In the genomic region with DNA sequence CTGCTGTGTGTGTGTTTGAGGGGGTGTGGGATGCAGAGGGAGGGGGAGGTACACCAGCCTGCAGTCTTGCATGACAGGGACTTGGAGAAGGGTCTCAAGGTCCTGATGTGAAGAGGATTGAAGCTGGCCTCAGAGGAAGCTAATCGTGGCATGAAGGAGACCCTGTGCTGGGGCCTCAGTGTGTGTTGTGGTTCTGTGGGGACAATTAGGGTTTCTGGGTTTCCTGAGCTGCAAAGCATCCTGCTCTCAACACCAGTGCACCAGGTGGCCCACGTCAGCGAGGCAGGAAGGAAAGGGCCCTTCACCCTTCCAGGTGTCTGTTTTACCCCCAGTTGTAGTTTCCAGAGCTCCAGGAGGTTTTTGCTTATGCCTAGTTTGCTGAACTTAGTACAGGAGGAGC, we compare ENCODE assay signal across 1 cellular context.
TF ChIP-seq lines count a peak whose summit lies in the region.

No MANE protein-coding gene starts in this region.

TF ChIP-seq in GM12878, 131 proteins besides CTCF, POLR2A, EP300 and RAD21 (continued from another document):
- peak; percentile 95 for TF ChIP-seq TCF12 (IDR thresholded peaks at IDR 0.05; ENCODE audit: low read depth, low read length)
- TF ChIP-seq, protein P1, sequence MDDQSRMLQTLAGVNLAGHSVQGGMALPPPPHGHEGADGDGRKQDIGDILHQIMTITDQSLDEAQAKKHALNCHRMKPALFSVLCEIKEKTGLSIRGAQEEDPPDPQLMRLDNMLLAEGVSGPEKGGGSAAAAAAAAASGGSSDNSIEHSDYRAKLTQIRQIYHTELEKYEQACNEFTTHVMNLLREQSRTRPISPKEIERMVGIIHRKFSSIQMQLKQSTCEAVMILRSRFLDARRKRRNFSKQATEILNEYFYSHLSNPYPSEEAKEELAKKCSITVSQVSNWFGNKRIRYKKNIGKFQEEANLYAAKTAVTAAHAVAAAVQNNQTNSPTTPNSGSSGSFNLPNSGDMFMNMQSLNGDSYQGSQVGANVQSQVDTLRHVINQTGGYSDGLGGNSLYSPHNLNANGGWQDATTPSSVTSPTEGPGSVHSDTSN (IDR thresholded peaks at IDR 0.05; ENCODE audit: insufficient replicate concordance, low read depth, low read length) = peak; percentile 59
- TF ChIP-seq BACH1 (IDR thresholded peaks at IDR 0.05; ENCODE audit: borderline replicate concordance) = no peak
